26 cellular contexts compared by ENCODE assay signal in the genomic region with DNA sequence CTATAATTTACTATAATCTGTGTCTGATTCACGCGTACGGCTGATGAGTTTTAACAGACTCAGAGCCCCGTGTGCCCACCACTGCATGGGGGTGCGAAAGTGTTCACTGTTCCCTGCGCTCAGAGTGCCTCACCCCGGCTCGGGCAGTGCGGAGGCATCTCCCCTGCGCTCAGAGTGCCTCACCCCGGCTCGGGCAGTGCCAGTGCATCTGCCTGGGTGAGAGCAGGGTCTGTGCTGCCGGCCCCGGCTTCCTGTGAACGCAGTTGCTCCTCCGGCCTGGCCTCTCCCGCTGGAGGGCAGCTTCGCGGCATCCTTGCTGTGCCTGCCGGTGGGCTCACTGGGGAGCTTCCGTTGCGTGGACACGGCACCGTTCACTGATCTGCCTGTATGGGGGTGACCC. TPM values are rescaled to one million over a fixed set of nuclear protein-coding genes. Genes with fewer than 3 reads are reported as not detected.
"Had no signal": no experiment of that assay in that cellular context is flagged by ENCODE, and none has a peak within 500 bp of the region (broad histone marks: within the 10 kb centered on the region; RNA-seq: fewer than 3 reads in every experiment).

No MANE protein-coding gene starts in this region.

- H3K9me3 ChIP-seq: esophagus muscularis mucosa, heart right ventricle, neutrophil, pancreas, right atrium auricular region, transverse colon, uterus had no signal

- H3K4me1 ChIP-seq: pancreas, uterus had no signal

- DNase-seq: activated CD4-positive, alpha-beta T cell treated with anti-CD3 and anti-CD28 coated beads for 4 hours; activated CD4-positive, alpha-beta T cell treated with anti-CD3 and anti-CD28 coated beads, Interleukin-2, amount 50 U/mL, for 4 hours; activated CD8-positive, alpha-beta memory T cell treated with anti-CD3 and anti-CD28 coated beads for 24 hours; activated gamma-delta T cell treated with Interleukin-2 at 50 U/mL for 16 hours; activated naive CD4-positive, alpha-beta T cell treated with anti-CD3 and anti-CD28 coated beads, Interleukin-2, amount 50 U/mL, for 16 hours; activated T-cell treated with anti-CD3 and anti-CD28 coated beads, Interleukin-2, amount 50 U/mL, for 1 hour; amniotic stem cell; brain microvascular endothelial cell; caudate nucleus; foreskin melanocyte; heart right ventricle; mammary epithelial cell; stimulated activated CD4-positive, alpha-beta T cell treated with anti-CD3 and anti-CD28 coated beads, Interleukin-2, amount 100 ng/mL, for 48 hours; stimulated activated naive CD4-positive, alpha-beta T cell treated with Interleukin-2 at 50 U/mL for 16 hours; T-helper 9 cell; transverse colon; uterus had no signal

- FAIRE-seq: astrocyte, islet of Langerhans, pancreas, TTC549 had no signal

- ATAC-seq: activated T-helper 17 cell treated with anti-CD3 and anti-CD28 coated beads, Interleukin-2, amount 50 U/mL, for 72 hours; heart right ventricle; pancreas had no signal

- H3K36me3 ChIP-seq: transverse colon, uterus had no signal

- H3K4me3 ChIP-seq: esophagus muscularis mucosa, heart right ventricle, pancreas, right atrium auricular region, transverse colon, uterus had no signal

- H3K27ac ChIP-seq: brain microvascular endothelial cell, esophagus muscularis mucosa, heart right ventricle, neutrophil, pancreas, right atrium auricular region, transverse colon, uterus had no signal

- H3K27me3 ChIP-seq: brain microvascular endothelial cell, esophagus muscularis mucosa, heart right ventricle, neutrophil, pancreas, right atrium auricular region, transverse colon, uterus had no signal

RNA-seq across cellular contexts. Expression of gene ANO9, which starts 22.5 kb away (rescaled TPM):
- total RNA-seq: temporal lobe had no signal
